Comparison of ENCODE assay signal across 9 cellular contexts in the genomic region with DNA sequence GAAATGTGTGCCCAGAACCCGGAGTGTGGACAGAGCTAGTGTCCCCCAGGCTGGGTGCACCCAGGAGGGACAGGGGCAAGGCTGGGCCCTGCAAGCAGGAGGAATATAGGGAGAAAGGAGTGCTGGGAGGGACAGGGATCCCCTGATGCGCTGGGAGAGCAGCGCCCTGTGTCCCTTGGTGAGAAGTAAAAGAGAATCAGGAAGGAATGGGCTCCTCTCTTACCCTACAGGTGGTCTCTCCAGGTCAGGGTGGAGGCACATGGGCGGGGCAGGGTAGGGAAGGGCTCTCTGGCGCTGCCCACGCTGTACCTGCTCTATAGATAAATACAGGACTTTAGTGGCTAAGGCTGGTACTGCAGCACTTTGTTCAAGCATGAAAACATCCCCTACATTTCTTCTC.
DNase-seq lines count a peak whose midpoint lies in the region; ATAC-seq and TF ChIP-seq lines count a peak whose summit lies in the region.
"Had no signal": no experiment of that assay in that cellular context is flagged by ENCODE, and none has a peak within 500 bp of the region (broad histone marks: within the 10 kb centered on the region; RNA-seq: fewer than 3 reads in every experiment).

No MANE protein-coding gene starts in this region.

- POLR2A ChIA-PET in WTC11 (lab: Charles Lee) = no interaction called here

- no peaks in the 10 kb centered on the region for H3K4me1 Mint-ChIP-seq in WTC11
- peaks cover 31% of the 10 kb centered on the region for H3K4me1 Mint-ChIP-seq in stimulated activated effector memory CD8-positive, alpha-beta T cell treated with anti-CD3 and anti-CD28 coated beads, Interleukin-12 subunit alpha, Interleukin-12 subunit beta, amount 100 ng/mL, for 72 hours

- no peaks in the 10 kb centered on the region for H3K27me3 Mint-ChIP-seq in WTC11 (ENCODE audit: low read depth)
- H3K27me3 Mint-ChIP-seq: dendritic cell treated with granulocyte-macrophage colony-stimulating factor and Interleukin-4, amounts not matched to agents 40 ng/mL and 50 ng/mL, for 4 days had no signal

- DNase-seq in activated T-cell treated with anti-CD3 and anti-CD28 coated beads, Interleukin-2, amount 50 U/mL, for 1 hour = peak; percentile 29
- no peak for DNase-seq in activated T-cell treated with anti-CD3 and anti-CD28 coated beads for 4 hours
- peak; percentile 29 for DNase-seq in WTC11 (ENCODE audit: low spot score)
- DNase-seq in stimulated activated effector memory CD8-positive, alpha-beta T cell treated with anti-CD3 and anti-CD28 coated beads, Interleukin-12 subunit alpha, Interleukin-12 subunit beta, amount 100 ng/mL, for 72 hours (ENCODE audit: low spot score in 2 of 2) = peak in 1 of 2 donors; percentile 45
- DNase-seq in NCI-H1930 (lab: John Stamatoyannopoulos, UW) = no peak
- DNase-seq in NCI-H146 (lab: John Stamatoyannopoulos, UW) = no peak
- no peak for DNase-seq in NCI-H226

- no peak overlapping the region for H3K27ac Mint-ChIP-seq in WTC11
- H3K27ac Mint-ChIP-seq in stimulated activated effector memory CD8-positive, alpha-beta T cell treated with anti-CD3 and anti-CD28 coated beads, Interleukin-12 subunit alpha, Interleukin-12 subunit beta, amount 100 ng/mL, for 72 hours = peak overlapping the region; percentile 83
- H3K27ac Mint-ChIP-seq: dendritic cell treated with granulocyte-macrophage colony-stimulating factor and Interleukin-4, amounts not matched to agents 40 ng/mL and 50 ng/mL, for 4 days had no signal

- ATAC-seq in HG02884 (IDR thresholded peaks at IDR 0.05; ENCODE audit: unreplicated experiment) (peak; percentile 43), WTC11 (peak; percentile 97)
- no peak for ATAC-seq in stimulated activated effector memory CD8-positive, alpha-beta T cell treated with anti-CD3 and anti-CD28 coated beads, Interleukin-12 subunit alpha, Interleukin-12 subunit beta, amount 100 ng/mL, for 72 hours

- H3K9me3 Mint-ChIP-seq in WTC11 = no peaks in the 10 kb centered on the region
- H3K9me3 Mint-ChIP-seq in stimulated activated effector memory CD8-positive, alpha-beta T cell treated with anti-CD3 and anti-CD28 coated beads, Interleukin-12 subunit alpha, Interleukin-12 subunit beta, amount 100 ng/mL, for 72 hours = no peaks in the 10 kb centered on the region
- H3K9me3 Mint-ChIP-seq: dendritic cell treated with granulocyte-macrophage colony-stimulating factor and Interleukin-4, amounts not matched to agents 40 ng/mL and 50 ng/mL, for 4 days had no signal

- CTCF ChIA-PET in WTC11 (lab: Charles Lee) = no interaction called here

- no peak; the same call in 1 of the 2 replicates for TF ChIP-seq CTCF in WTC11 (IDR thresholded peaks at IDR 0.05)

- no peak overlapping the region for H3K4me3 Mint-ChIP-seq in WTC11
- peak overlapping the region; percentile 22 for H3K4me3 Mint-ChIP-seq in stimulated activated effector memory CD8-positive, alpha-beta T cell treated with anti-CD3 and anti-CD28 coated beads, Interleukin-12 subunit alpha, Interleukin-12 subunit beta, amount 100 ng/mL, for 72 hours
- H3K4me3 Mint-ChIP-seq: dendritic cell treated with granulocyte-macrophage colony-stimulating factor and Interleukin-4, amounts not matched to agents 40 ng/mL and 50 ng/mL, for 4 days had no signal

- no peaks in the 10 kb centered on the region for H3K36me3 Mint-ChIP-seq in WTC11
- H3K36me3 Mint-ChIP-seq in stimulated activated effector memory CD8-positive, alpha-beta T cell treated with anti-CD3 and anti-CD28 coated beads, Interleukin-12 subunit alpha, Interleukin-12 subunit beta, amount 100 ng/mL, for 72 hours = no peaks in the 10 kb centered on the region

TF ChIP-seq in WTC11, 78 proteins besides CTCF, POLR2A, EP300 and RAD21 (continues in another document):
- TF ChIP-seq FOXP1 (CRISPR knock-in tag; IDR thresholded peaks at IDR 0.05; ENCODE audit: borderline replicate concordance) (no peak), ZMAT4 (CRISPR knock-in tag; IDR thresholded peaks at IDR 0.05) (no peak), MYBL2 (CRISPR knock-in tag; IDR thresholded peaks at IDR 0.05) (no peak), ESRRA (CRISPR knock-in tag; IDR thresholded peaks at IDR 0.05; ENCODE audit: borderline replicate concordance) (no peak), ZNF138 (CRISPR knock-in tag; conservative IDR thresholded peaks at IDR 0.05) (no peak), AR (CRISPR knock-in tag; IDR thresholded peaks at IDR 0.05) (no peak), NR2C2 (CRISPR knock-in tag; IDR thresholded peaks at IDR 0.05) (no peak), ZNF423 (CRISPR knock-in tag; IDR thresholded peaks at IDR 0.05) (no peak), ZNF532 (CRISPR knock-in tag; IDR thresholded peaks at IDR 0.05; ENCODE audit: borderline replicate concordance) (no peak), NFYB (CRISPR knock-in tag; conservative IDR thresholded peaks at IDR 0.05; ENCODE audit: low read depth) (no peak)
- TF ChIP-seq, protein P1, sequence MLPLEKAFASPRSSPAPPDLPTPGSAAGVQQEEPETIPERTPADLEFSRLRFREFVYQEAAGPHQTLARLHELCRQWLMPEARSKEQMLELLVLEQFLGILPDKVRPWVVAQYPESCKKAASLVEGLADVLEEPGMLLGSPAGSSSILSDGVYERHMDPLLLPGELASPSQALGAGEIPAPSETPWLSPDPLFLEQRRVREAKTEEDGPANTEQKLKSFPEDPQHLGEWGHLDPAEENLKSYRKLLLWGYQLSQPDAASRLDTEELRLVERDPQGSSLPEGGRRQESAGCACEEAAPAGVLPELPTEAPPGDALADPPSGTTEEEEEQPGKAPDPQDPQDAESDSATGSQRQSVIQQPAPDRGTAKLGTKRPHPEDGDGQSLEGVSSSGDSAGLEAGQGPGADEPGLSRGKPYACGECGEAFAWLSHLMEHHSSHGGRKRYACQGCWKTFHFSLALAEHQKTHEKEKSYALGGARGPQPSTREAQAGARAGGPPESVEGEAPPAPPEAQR (CRISPR knock-in tag; IDR thresholded peaks at IDR 0.05) = no peak

Comparison
In these comparisons a context has a peak if more than half of its experiments do, and no peak if none do; other contexts are left out.
1. DNase-seq: peak in activated T-cell treated with anti-CD3 and anti-CD28 coated beads, Interleukin-2, amount 50 U/mL, for 1 hour (single experiment) and WTC11 (single experiment); none in activated T-cell treated with anti-CD3 and anti-CD28 coated beads for 4 hours (single experiment), NCI-H1930 (0 of 2), NCI-H146 (single experiment) and NCI-H226 (single experiment).